1 cellular context compared by ENCODE assay signal in genomic region chr12:12534134-12534866, GRCh38.
TF ChIP-seq lines count a peak whose summit lies in the region.

No MANE protein-coding gene starts in this region.

TF ChIP-seq in K562, 482 proteins besides CTCF, POLR2A, EP300 and RAD21 (continued from another document):
- TF ChIP-seq TFAP4 (CRISPR knock-in tag; IDR thresholded peaks at IDR 0.05; ENCODE audit: borderline replicate concordance), result no peak
- no peak for TF ChIP-seq ZNF785 (CRISPR knock-in tag; IDR thresholded peaks at IDR 0.05)
- TF ChIP-seq MXI1 (IDR thresholded peaks at IDR 0.05; ENCODE audit: low read depth, low read length), result no peak
- no peak for TF ChIP-seq ZBTB2 (IDR thresholded peaks at IDR 0.05)
- TF ChIP-seq CTBP1 (IDR thresholded peaks at IDR 0.05; ENCODE audit: borderline replicate concordance), result peak; percentile 51; the same call in 1 of the 2 replicates
- no peak for TF ChIP-seq TAF9B (IDR thresholded peaks at IDR 0.05; ENCODE audit: partially characterized antibody)
